8 cellular contexts compared by ENCODE assay signal in the genomic region with DNA sequence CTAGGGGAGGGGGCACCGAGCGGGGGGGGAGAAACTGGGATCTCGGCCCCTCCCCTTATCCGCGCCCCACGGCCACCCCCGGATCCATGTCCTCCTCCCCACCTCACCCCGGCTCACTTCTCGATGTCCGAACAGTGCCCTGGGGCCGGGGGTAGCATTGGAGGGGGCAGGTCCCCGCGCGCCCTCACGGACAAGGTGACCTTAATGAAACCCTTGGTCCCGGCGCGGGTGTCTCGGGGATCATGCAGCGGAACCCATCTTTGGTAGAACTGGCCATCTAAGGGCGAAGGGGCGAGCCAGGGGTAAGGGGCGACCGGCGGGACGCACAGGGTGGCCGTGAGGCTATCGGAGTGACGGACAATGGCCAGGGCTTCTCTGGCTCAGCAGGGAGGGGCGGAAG. TPM values are rescaled to one million over a fixed set of nuclear protein-coding genes. Genes with fewer than 3 reads are reported as not detected.
DNase-seq lines count a peak whose midpoint lies in the region; ATAC-seq and TF ChIP-seq lines count a peak whose summit lies in the region.

No MANE protein-coding gene starts in this region.

- no peak overlapping the region for H2AFZ ChIP-seq in Karpas-422 (ENCODE audit: low read length)

- H3K9me3 Mint-ChIP-seq in activated T-cell treated with anti-CD3 and anti-CD28 coated beads, Interleukin-2, amount 50 U/mL, for 24 hours: no peaks in the 10 kb centered on the region

- no peak overlapping the region for H3K9ac ChIP-seq in Karpas-422 (ENCODE audit: low read length)

- no peaks in the 10 kb centered on the region for H3K36me3 Mint-ChIP-seq in activated T-cell treated with anti-CD3 and anti-CD28 coated beads, Interleukin-2, amount 50 U/mL, for 24 hours (ENCODE audit: low read depth)

- H3K27me3 ChIP-seq in right lobe of liver: no peaks in the 10 kb centered on the region
- no peaks in the 10 kb centered on the region for H3K27me3 ChIP-seq in thoracic aorta (replicated peaks; ENCODE audit: insufficient read depth)
- H3K27me3 ChIP-seq in Karpas-422 (ENCODE audit: low read length): no peaks in the 10 kb centered on the region

- no peak for TF ChIP-seq POLR2A in right lobe of liver (IDR thresholded peaks at IDR 0.05)

- intact Hi-C loops in right lobe of liver (cut with DNase I): no loop called here

- H3K4me1 Mint-ChIP-seq in activated T-cell treated with anti-CD3 and anti-CD28 coated beads, Interleukin-2, amount 50 U/mL, for 24 hours (ENCODE audit: low read depth): peaks cover 11% of the 10 kb centered on the region

- H3K4me3 Mint-ChIP-seq in activated T-cell treated with anti-CD3 and anti-CD28 coated beads, Interleukin-2, amount 50 U/mL, for 24 hours: peak overlapping the region; percentile 26

- H3K9me2 ChIP-seq in Karpas-422 (replicated peaks; ENCODE audit: insufficient read depth, low read length): no peaks in the 10 kb centered on the region

- H3K27ac Mint-ChIP-seq in activated T-cell treated with anti-CD3 and anti-CD28 coated beads, Interleukin-2, amount 50 U/mL, for 24 hours: no peak overlapping the region

- H3K4me3 ChIP-seq in cardiac fibroblast (replicated peaks in 1 of 2; ENCODE audit: low read depth in 2 of 2, low read length in 2 of 2) (peak overlapping the region; percentile 21 to 41), right lobe of liver (peak overlapping the region; percentile 38 to 53 (median 44)), thoracic aorta (peak overlapping the region; percentile 79), Karpas-422 (ENCODE audit: low read length) (no peak overlapping the region)

- H3K27me3 Mint-ChIP-seq in activated T-cell treated with anti-CD3 and anti-CD28 coated beads, Interleukin-2, amount 50 U/mL, for 24 hours: peaks cover 44% of the 10 kb centered on the region

- H3K27ac ChIP-seq in right lobe of liver (no peak overlapping the region), thoracic aorta (no peak overlapping the region), Karpas-422 (ENCODE audit: low read length) (no peak overlapping the region)

- no peaks in the 10 kb centered on the region for H3K79me2 ChIP-seq in Karpas-422 (ENCODE audit: low read length)

- no peak for DNase-seq in activated T-cell treated with anti-CD3 and anti-CD28 coated beads, Interleukin-2, amount 50 U/mL, for 24 hours
- no peak for DNase-seq in activated T-cell treated with anti-CD3 and anti-CD28 coated beads, Interleukin-2, amount 50 U/mL, for 1 hour
- DNase-seq in cardiac fibroblast (ENCODE audit: low read depth in 2 of 2) (no peak), right lobe of liver (no peak), thoracic aorta (ENCODE audit: low spot score) (no peak), Karpas-422 (no peak)

- TF ChIP-seq CTCF in cardiac fibroblast (IDR thresholded peaks at IDR 0.05; ENCODE audit: low read depth, low read length) (no peak), right lobe of liver (IDR thresholded peaks at IDR 0.05) (no peak), thoracic aorta (IDR thresholded peaks at IDR 0.05) (no peak)

- H3K9me3 ChIP-seq in right lobe of liver (no peaks in the 10 kb centered on the region), thoracic aorta (no peaks in the 10 kb centered on the region), Karpas-422 (ENCODE audit: low read length) (no peaks in the 10 kb centered on the region)

- H3K36me3 ChIP-seq in right lobe of liver (no peaks in the 10 kb centered on the region), thoracic aorta (no peaks in the 10 kb centered on the region), Karpas-422 (ENCODE audit: insufficient read depth, low read length) (no peaks in the 10 kb centered on the region)

- H3K4me1 ChIP-seq in right lobe of liver: peaks cover 0 to 14% (median 3%) of the 10 kb centered on the region in 4 donors
- H3K4me1 ChIP-seq in thoracic aorta (ENCODE audit: control insufficient read depth in 1 of 2, low read depth in 2 of 2): peaks cover 13 to 19% of the 10 kb centered on the region in 2 donors
- peaks cover 12% of the 10 kb centered on the region for H3K4me1 ChIP-seq in Karpas-422 (ENCODE audit: low read length)

- no peak overlapping the region for H3K4me2 ChIP-seq in Karpas-422 (ENCODE audit: low read depth, low read length, poor library complexity, severe bottlenecking)

- WGBS in right lobe of liver (ENCODE audit: insufficient coverage, low coverage, low lambda C conversion rate, missing lambda C conversion rate): 63% methylated on average over 9 of the region's 30 CpGs

- ATAC-seq in right lobe of liver (no peak), thoracic aorta (ENCODE audit: insufficient number of reproducible peaks, low FRiP score, low read depth) (no peak), HG03521 (IDR thresholded peaks at IDR 0.05; ENCODE audit: unreplicated experiment) (no peak), GM18517 (IDR thresholded peaks at IDR 0.05; ENCODE audit: unreplicated experiment) (no peak)

- no peaks in the 10 kb centered on the region for H4K20me1 ChIP-seq in Karpas-422 (ENCODE audit: insufficient read depth, low read depth, low read length)

RNA-seq across cellular contexts. Expression of a gene that starts 13.6 kb away (rescaled TPM):
- total RNA-seq in right lobe of liver (10 to 100 TPM in 1 of 6 experiments, 1 to 10 TPM in 5; 1.7 to 13.8 (median 3.6) TPM), thoracic aorta (1 to 10 TPM in 1 of 2 donors, not detected in 1; 1.5 TPM)
- total RNA-seq in Karpas-422 (2014; rRNA removed; shearing (Covaris generic); ENCODE audit: low replicate concordance): 6.4 and 11.1 TPM in 2 replicates
